In the genomic region with DNA sequence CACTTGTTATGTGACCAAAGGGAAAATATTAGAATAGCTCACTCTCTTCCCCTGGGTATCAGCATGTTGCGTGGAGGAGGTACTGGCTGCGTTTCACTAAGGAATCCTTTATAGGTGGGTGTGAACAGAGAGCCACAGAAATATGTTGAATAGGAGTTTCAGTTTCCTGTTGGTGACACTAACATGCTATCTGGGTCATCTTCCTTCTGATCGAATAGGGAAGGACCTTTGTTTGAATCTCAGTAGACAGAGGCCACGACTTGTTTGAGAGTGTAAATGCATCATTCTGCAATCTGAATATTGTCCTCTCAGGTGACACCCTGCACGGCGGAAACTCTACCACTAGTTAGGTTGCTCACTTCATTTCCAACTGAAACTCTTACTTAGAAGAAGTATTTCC, we compare ENCODE assay signal across 13 cellular contexts.
DNase-seq lines count a peak whose midpoint lies in the region; ATAC-seq lines count a peak whose summit lies in the region.
"Had no signal": no experiment of that assay in that cellular context is flagged by ENCODE, and none has a peak within 500 bp of the region (broad histone marks: within the 10 kb centered on the region; RNA-seq: fewer than 3 reads in every experiment).

No MANE protein-coding gene starts in this region.

- H3K27me3 Mint-ChIP-seq in activated naive CD8-positive, alpha-beta T cell: no peaks in the 10 kb centered on the region

- no peaks in the 10 kb centered on the region for H3K27me3 ChIP-seq in effector memory CD4-positive, alpha-beta T cell (replicated peaks; ENCODE audit: control insufficient read depth, insufficient read depth, low read length, poor library complexity, severe bottlenecking)

- H3K4me1 Mint-ChIP-seq in activated naive CD8-positive, alpha-beta T cell (ENCODE audit: low read depth): peaks cover 15% of the 10 kb centered on the region

- no peaks in the 10 kb centered on the region for H3K9me3 Mint-ChIP-seq in activated naive CD8-positive, alpha-beta T cell (ENCODE audit: low read depth)

- peaks cover 25% of the 10 kb centered on the region for H3K36me3 Mint-ChIP-seq in activated naive CD8-positive, alpha-beta T cell

- no peak overlapping the region for H3K4me3 Mint-ChIP-seq in activated naive CD8-positive, alpha-beta T cell

- H3K4me1 ChIP-seq in effector memory CD4-positive, alpha-beta T cell (ENCODE audit: control insufficient read depth, insufficient read depth, low read length, poor library complexity, severe bottlenecking): no peaks in the 10 kb centered on the region

- no peak overlapping the region for H3K4me3 ChIP-seq in effector memory CD4-positive, alpha-beta T cell (ENCODE audit: insufficient read depth, low read depth, low read length, poor library complexity, severe bottlenecking)
- H3K4me3 ChIP-seq: HAP-1 had no signal

- no peaks in the 10 kb centered on the region for H3K9me3 ChIP-seq in effector memory CD4-positive, alpha-beta T cell (ENCODE audit: control insufficient read depth, low read length)
- H3K9me3 ChIP-seq: HAP-1 had no signal

- DNase-seq in HuH-7.5 (ENCODE audit: low spot score) (no peak), NCI-H1694 (lab: John Stamatoyannopoulos, UW) (no peak), SIG-M5 (lab: John Stamatoyannopoulos, UW) (no peak)
- no peak for DNase-seq in effector memory CD4-positive, alpha-beta T cell
- DNase-seq: activated CD4-positive, CD25-positive, alpha-beta regulatory T cell treated with anti-CD3 and anti-CD28 coated beads, Interleukin-2, amount 50 U/mL, for 72 hours; DND-41; foreskin melanocyte; mesenchymal stem cell had no signal

- H3K27ac ChIP-seq in effector memory CD4-positive, alpha-beta T cell (ENCODE audit: insufficient read depth, low read length, poor library complexity, severe bottlenecking): no peak overlapping the region

- peak overlapping the region; percentile 41 for H3K27ac Mint-ChIP-seq in activated naive CD8-positive, alpha-beta T cell

- ATAC-seq in GM18519 (IDR thresholded peaks at IDR 0.05; ENCODE audit: low FRiP score, unreplicated experiment) (peak; percentile 71), GM19467 (IDR thresholded peaks at IDR 0.05; ENCODE audit: unreplicated experiment) (peak; percentile 74), HG03060 (IDR thresholded peaks at IDR 0.05; ENCODE audit: low read depth, unreplicated experiment) (peak; percentile 70)

- H3K36me3 ChIP-seq in effector memory CD4-positive, alpha-beta T cell (ENCODE audit: control insufficient read depth, insufficient read depth, low read length): peaks cover 7% of the 10 kb centered on the region
- H3K36me3 ChIP-seq: HAP-1 had no signal
